2 cellular contexts compared by ENCODE assay signal in genomic region chr9:131038256-131039128, GRCh38.
TF ChIP-seq lines count a peak whose summit lies in the region.

No MANE protein-coding gene starts in this region.

TF ChIP-seq in HepG2, 621 proteins besides CTCF, POLR2A, EP300 and RAD21:
- TF ChIP-seq ZNF329 (CRISPR knock-in tag; IDR thresholded peaks at IDR 0.05; ENCODE audit: low read depth) (peak; percentile 97), MEIS1 (CRISPR knock-in tag; IDR thresholded peaks at IDR 0.05; ENCODE audit: borderline replicate concordance) (no peak), CHCHD3 (CRISPR knock-in tag; IDR thresholded peaks at IDR 0.05) (no peak), MIXL1 (CRISPR knock-in tag; IDR thresholded peaks at IDR 0.05) (no peak), HBP1 (CRISPR knock-in tag; IDR thresholded peaks at IDR 0.05; ENCODE audit: low read depth) (no peak)
- TF ChIP-seq, protein P1, sequence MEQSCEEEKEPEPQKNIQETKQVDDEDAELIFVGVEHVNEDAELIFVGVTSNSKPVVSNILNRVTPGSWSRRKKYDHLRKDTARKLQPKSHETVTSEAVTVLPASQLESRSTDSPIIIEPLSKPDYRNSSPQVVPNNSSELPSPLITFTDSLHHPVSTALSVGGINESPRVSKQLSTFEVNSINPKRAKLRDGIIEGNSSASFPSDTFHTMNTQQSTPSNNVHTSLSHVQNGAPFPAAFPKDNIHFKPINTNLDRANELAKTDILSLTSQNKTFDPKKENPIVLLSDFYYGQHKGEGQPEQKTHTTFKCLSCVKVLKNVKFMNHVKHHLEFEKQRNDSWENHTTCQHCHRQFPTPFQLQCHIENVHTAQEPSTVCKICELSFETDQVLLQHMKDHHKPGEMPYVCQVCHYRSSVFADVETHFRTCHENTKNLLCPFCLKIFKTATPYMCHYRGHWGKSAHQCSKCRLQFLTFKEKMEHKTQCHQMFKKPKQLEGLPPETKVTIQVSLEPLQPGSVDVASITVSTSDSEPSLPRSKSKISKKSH (CRISPR knock-in tag; IDR thresholded peaks at IDR 0.05; ENCODE audit: borderline replicate concordance): no peak

TF ChIP-seq in K562, 482 proteins besides CTCF, POLR2A, EP300 and RAD21 (continues in another document):
- TF ChIP-seq BDP1 (IDR thresholded peaks at IDR 0.05; ENCODE audit: insufficient read depth, insufficient read length): no peak
- TF ChIP-seq, protein P2, sequence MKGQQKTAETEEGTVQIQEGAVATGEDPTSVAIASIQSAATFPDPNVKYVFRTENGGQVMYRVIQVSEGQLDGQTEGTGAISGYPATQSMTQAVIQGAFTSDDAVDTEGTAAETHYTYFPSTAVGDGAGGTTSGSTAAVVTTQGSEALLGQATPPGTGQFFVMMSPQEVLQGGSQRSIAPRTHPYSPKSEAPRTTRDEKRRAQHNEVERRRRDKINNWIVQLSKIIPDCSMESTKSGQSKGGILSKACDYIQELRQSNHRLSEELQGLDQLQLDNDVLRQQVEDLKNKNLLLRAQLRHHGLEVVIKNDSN (CRISPR knock-in tag; IDR thresholded peaks at IDR 0.05): no peak
- TF ChIP-seq GATAD2A (IDR thresholded peaks at IDR 0.05): no peak
- no peak for TF ChIP-seq ILF3 (IDR thresholded peaks at IDR 0.05; ENCODE audit: borderline replicate concordance)
- no peak for TF ChIP-seq ZNF282 (CRISPR knock-in tag; IDR thresholded peaks at IDR 0.05)
- TF ChIP-seq, protein P3, sequence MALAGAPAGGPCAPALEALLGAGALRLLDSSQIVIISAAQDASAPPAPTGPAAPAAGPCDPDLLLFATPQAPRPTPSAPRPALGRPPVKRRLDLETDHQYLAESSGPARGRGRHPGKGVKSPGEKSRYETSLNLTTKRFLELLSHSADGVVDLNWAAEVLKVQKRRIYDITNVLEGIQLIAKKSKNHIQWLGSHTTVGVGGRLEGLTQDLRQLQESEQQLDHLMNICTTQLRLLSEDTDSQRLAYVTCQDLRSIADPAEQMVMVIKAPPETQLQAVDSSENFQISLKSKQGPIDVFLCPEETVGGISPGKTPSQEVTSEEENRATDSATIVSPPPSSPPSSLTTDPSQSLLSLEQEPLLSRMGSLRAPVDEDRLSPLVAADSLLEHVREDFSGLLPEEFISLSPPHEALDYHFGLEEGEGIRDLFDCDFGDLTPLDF (CRISPR knock-in tag; IDR thresholded peaks at IDR 0.05): peak; percentile 47; the same call in 1 of the 2 replicates
- TF ChIP-seq NFRKB (IDR thresholded peaks at IDR 0.05; ENCODE audit: low read depth): no peak
- TF ChIP-seq NCOA1 (IDR thresholded peaks at IDR 0.05; ENCODE audit: low read depth): no peak
- TF ChIP-seq, protein P4, sequence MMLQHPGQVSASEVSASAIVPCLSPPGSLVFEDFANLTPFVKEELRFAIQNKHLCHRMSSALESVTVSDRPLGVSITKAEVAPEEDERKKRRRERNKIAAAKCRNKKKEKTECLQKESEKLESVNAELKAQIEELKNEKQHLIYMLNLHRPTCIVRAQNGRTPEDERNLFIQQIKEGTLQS (IDR thresholded peaks at IDR 0.05): no peak
- TF ChIP-seq, protein P4 (CRISPR knock-in tag; conservative IDR thresholded peaks at IDR 0.05): 0 out of 2 replicates have a peak, but pooled peaks have one; percentile 28
- TF ChIP-seq PBX2 (CRISPR knock-in tag; IDR thresholded peaks at IDR 0.05; ENCODE audit: low read depth): no peak
- TF ChIP-seq PBX2 (tag; conservative IDR thresholded peaks at IDR 0.05; ENCODE audit: low read depth): no peak
- TF ChIP-seq ARHGAP35 (IDR thresholded peaks at IDR 0.05; ENCODE audit: partially characterized antibody): no peak
- TF ChIP-seq HDAC8 (tag; IDR thresholded peaks at IDR 0.05): no peak
- TF ChIP-seq ZSCAN29 (IDR thresholded peaks at IDR 0.05): no peak
- TF ChIP-seq ZEB2 (IDR thresholded peaks at IDR 0.05): no peak
- TF ChIP-seq, protein P5, sequence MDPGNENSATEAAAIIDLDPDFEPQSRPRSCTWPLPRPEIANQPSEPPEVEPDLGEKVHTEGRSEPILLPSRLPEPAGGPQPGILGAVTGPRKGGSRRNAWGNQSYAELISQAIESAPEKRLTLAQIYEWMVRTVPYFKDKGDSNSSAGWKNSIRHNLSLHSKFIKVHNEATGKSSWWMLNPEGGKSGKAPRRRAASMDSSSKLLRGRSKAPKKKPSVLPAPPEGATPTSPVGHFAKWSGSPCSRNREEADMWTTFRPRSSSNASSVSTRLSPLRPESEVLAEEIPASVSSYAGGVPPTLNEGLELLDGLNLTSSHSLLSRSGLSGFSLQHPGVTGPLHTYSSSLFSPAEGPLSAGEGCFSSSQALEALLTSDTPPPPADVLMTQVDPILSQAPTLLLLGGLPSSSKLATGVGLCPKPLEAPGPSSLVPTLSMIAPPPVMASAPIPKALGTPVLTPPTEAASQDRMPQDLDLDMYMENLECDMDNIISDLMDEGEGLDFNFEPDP (CRISPR knock-in tag; IDR thresholded peaks at IDR 0.05): no peak
- TF ChIP-seq HMGXB4 (CRISPR knock-in tag; IDR thresholded peaks at IDR 0.05): peak; percentile 24; the same call in 1 of the 2 replicates
- TF ChIP-seq, protein P6, sequence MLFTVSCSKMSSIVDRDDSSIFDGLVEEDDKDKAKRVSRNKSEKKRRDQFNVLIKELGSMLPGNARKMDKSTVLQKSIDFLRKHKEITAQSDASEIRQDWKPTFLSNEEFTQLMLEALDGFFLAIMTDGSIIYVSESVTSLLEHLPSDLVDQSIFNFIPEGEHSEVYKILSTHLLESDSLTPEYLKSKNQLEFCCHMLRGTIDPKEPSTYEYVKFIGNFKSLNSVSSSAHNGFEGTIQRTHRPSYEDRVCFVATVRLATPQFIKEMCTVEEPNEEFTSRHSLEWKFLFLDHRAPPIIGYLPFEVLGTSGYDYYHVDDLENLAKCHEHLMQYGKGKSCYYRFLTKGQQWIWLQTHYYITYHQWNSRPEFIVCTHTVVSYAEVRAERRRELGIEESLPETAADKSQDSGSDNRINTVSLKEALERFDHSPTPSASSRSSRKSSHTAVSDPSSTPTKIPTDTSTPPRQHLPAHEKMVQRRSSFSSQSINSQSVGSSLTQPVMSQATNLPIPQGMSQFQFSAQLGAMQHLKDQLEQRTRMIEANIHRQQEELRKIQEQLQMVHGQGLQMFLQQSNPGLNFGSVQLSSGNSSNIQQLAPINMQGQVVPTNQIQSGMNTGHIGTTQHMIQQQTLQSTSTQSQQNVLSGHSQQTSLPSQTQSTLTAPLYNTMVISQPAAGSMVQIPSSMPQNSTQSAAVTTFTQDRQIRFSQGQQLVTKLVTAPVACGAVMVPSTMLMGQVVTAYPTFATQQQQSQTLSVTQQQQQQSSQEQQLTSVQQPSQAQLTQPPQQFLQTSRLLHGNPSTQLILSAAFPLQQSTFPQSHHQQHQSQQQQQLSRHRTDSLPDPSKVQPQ (CRISPR knock-in tag; IDR thresholded peaks at IDR 0.05; ENCODE audit: borderline replicate concordance): no peak
- no peak for TF ChIP-seq CBFA2T2 (conservative IDR thresholded peaks at IDR 0.05)
- no peak for TF ChIP-seq MITF (IDR thresholded peaks at IDR 0.05)
- no peak for TF ChIP-seq ZNF561 (CRISPR knock-in tag; conservative IDR thresholded peaks at IDR 0.05)
- TF ChIP-seq, protein P7, sequence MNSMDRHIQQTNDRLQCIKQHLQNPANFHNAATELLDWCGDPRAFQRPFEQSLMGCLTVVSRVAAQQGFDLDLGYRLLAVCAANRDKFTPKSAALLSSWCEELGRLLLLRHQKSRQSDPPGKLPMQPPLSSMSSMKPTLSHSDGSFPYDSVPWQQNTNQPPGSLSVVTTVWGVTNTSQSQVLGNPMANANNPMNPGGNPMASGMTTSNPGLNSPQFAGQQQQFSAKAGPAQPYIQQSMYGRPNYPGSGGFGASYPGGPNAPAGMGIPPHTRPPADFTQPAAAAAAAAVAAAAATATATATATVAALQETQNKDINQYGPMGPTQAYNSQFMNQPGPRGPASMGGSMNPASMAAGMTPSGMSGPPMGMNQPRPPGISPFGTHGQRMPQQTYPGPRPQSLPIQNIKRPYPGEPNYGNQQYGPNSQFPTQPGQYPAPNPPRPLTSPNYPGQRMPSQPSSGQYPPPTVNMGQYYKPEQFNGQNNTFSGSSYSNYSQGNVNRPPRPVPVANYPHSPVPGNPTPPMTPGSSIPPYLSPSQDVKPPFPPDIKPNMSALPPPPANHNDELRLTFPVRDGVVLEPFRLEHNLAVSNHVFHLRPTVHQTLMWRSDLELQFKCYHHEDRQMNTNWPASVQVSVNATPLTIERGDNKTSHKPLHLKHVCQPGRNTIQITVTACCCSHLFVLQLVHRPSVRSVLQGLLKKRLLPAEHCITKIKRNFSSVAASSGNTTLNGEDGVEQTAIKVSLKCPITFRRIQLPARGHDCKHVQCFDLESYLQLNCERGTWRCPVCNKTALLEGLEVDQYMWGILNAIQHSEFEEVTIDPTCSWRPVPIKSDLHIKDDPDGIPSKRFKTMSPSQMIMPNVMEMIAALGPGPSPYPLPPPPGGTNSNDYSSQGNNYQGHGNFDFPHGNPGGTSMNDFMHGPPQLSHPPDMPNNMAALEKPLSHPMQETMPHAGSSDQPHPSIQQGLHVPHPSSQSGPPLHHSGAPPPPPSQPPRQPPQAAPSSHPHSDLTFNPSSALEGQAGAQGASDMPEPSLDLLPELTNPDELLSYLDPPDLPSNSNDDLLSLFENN (IDR thresholded peaks at IDR 0.05; ENCODE audit: low read depth in 2 of 2, low read length in 2 of 2): no peak
- no peak for TF ChIP-seq CHCHD3 (CRISPR knock-in tag; IDR thresholded peaks at IDR 0.05)
- no peak for TF ChIP-seq ZNF431 (CRISPR knock-in tag; IDR thresholded peaks at IDR 0.05)
- no peak for TF ChIP-seq SREBF2 (CRISPR knock-in tag; IDR thresholded peaks at IDR 0.05)
